In the genomic region with DNA sequence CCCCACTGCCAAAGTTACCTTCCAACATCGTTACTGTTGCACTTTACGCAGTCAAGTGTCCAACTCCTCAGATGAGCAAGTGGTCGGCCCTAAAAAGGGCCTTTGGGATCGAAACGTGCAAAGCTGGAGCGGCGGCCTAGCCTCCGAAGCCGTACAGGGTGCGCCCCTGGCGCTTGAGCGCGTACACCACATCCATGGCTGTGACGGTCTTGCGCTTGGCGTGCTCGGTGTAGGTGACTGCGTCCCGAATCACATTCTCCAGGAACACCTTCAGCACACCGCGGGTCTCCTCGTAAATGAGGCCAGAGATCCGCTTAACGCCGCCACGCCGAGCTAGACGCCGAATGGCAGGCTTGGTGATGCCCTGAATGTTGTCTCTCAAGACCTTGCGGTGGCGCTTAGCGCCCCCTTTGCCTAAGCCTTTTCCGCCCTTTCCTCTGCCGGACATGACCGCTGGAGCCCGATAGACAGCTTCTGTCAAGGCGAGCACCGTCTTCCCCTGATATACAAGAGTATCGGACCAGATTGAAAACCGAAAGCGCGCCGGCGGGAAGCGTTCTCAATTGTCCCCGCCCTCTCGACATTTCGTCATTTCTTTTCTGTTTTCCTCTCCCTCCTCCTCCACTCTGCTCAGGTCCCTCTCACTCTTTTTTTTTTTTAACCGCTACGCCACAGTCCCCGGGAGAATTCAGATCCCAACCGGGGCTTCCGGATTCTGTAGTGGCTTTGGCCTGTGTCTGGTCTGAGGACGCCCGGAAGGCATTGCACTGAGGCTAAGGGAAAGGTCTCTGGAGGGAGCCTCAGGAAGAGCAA, we compare ENCODE assay signal across 9 cellular contexts. TPM values are rescaled to one million over a fixed set of nuclear protein-coding genes. Genes with fewer than 3 reads are reported as not detected.
DNase-seq lines count a peak whose midpoint lies in the region; ATAC-seq and TF ChIP-seq lines count a peak whose summit lies in the region.
"Not testable (repeated sequence)": the region's sequence is repeated elsewhere in the genome, so short reads cannot be mapped to it uniquely, and the experiment has no call there.
"Had no signal": no experiment of that assay in that cellular context is flagged by ENCODE, and none has a peak within 500 bp of the region (broad histone marks: within the 10 kb centered on the region; RNA-seq: fewer than 3 reads in every experiment).

No MANE protein-coding gene starts in this region.

- not testable (repeated sequence) for H3K27me3 Mint-ChIP-seq in GM23338 (ENCODE audit: insufficient read depth, low read depth, poor library complexity); activated T-cell treated with anti-CD3 and anti-CD28 coated beads, Interleukin-2, amount 50 U/mL, for 72 hours (ENCODE audit: low read depth)

- H3K9me2 ChIP-seq in GM23338 (ENCODE audit: insufficient read depth), result not testable (repeated sequence)

- H3K4me1 ChIP-seq in GM23338 (ENCODE audit: insufficient read depth); thoracic aorta (ENCODE audit: control insufficient read depth in 1 of 2, low read depth in 2 of 2): not testable (repeated sequence)

- not testable (repeated sequence) for H3K79me2 ChIP-seq in GM23338 (replicated peaks; ENCODE audit: insufficient read depth)

- not testable (repeated sequence) for H3K27me3 ChIP-seq in GM23338 (ENCODE audit: insufficient read depth); thoracic aorta (replicated peaks; ENCODE audit: insufficient read depth)

- H3K36me3 ChIP-seq in GM23338 (ENCODE audit: insufficient read depth); thoracic aorta: not testable (repeated sequence)

- H2AFZ ChIP-seq in GM23338, result not testable (repeated sequence)

- not testable (repeated sequence) for H3K4me2 ChIP-seq in GM23338

- DNase-seq in GM23338 (ENCODE audit: low spot score); activated T-cell treated with anti-CD3 and anti-CD28 coated beads, Interleukin-2, amount 50 U/mL, for 72 hours; left lobe of liver (ENCODE audit: low spot score); thoracic aorta (ENCODE audit: low spot score): not testable (repeated sequence)

- not testable (repeated sequence) for H3K4me3 ChIP-seq in GM23338, thoracic aorta

- not testable (repeated sequence) for H3K4me1 Mint-ChIP-seq in GM23338; activated T-cell treated with anti-CD3 and anti-CD28 coated beads, Interleukin-2, amount 50 U/mL, for 72 hours (ENCODE audit: low read depth)

- H3F3A ChIP-seq in GM23338 (replicated peaks; ENCODE audit: low read depth), result not testable (repeated sequence)

- H3K27ac Mint-ChIP-seq in GM23338; activated T-cell treated with anti-CD3 and anti-CD28 coated beads, Interleukin-2, amount 50 U/mL, for 72 hours: not testable (repeated sequence)

- not testable (repeated sequence) for H4K20me1 ChIP-seq in GM23338 (replicated peaks; ENCODE audit: insufficient read depth)

- not testable (repeated sequence) for H3K36me3 Mint-ChIP-seq in GM23338 (ENCODE audit: low read depth); activated T-cell treated with anti-CD3 and anti-CD28 coated beads, Interleukin-2, amount 50 U/mL, for 72 hours (ENCODE audit: insufficient read depth in 2 of 2)

- not testable (repeated sequence) for TF ChIP-seq CTCF in GM23338 (conservative IDR thresholded peaks at IDR 0.05; ENCODE audit: low read depth in 2 of 2); thoracic aorta (IDR thresholded peaks at IDR 0.05)

- ATAC-seq in GM18511 (IDR thresholded peaks at IDR 0.05; ENCODE audit: unreplicated experiment) (peak; percentile 74), GM19438 (IDR thresholded peaks at IDR 0.05; ENCODE audit: low read depth, unreplicated experiment) (peak; percentile 59), GM23338 (peak; percentile 75), HG03045 (IDR thresholded peaks at IDR 0.05; ENCODE audit: unreplicated experiment) (peak; percentile 73), HG03520 (IDR thresholded peaks at IDR 0.05; ENCODE audit: unreplicated experiment) (peak; percentile 62), left lobe of liver (peak; percentile 83), thoracic aorta (ENCODE audit: insufficient number of reproducible peaks, low FRiP score, low read depth) (peak; percentile 97)
- peak; percentile 77 to 79 for ATAC-seq in activated T-cell treated with anti-CD3 and anti-CD28 coated beads, Interleukin-2, amount 50 U/mL, for 72 hours (replicated peaks in 1 of 2)

- not testable (repeated sequence) for H3K4me3 Mint-ChIP-seq in GM23338; activated T-cell treated with anti-CD3 and anti-CD28 coated beads, Interleukin-2, amount 50 U/mL, for 72 hours

- not testable (repeated sequence) for H3K9me3 ChIP-seq in thoracic aorta

- not testable (repeated sequence) for H3K9me3 Mint-ChIP-seq in GM23338; activated T-cell treated with anti-CD3 and anti-CD28 coated beads, Interleukin-2, amount 50 U/mL, for 72 hours

- H3K27ac ChIP-seq in GM23338 (ENCODE audit: low read depth); thoracic aorta: not testable (repeated sequence)

RNA-seq across cellular contexts. Expression of gene BOLA1, which starts 38.5 kb away (rescaled TPM):
- total RNA-seq in GM23338 (2014; rRNA removed; shearing (Covaris generic)), result 13.4 and 18.4 TPM in 2 replicates
- polyA plus RNA-seq in GM23338 (2016; fragmentation: Nextera tagmentation; extraction: Ambion mirVana), result 23.1 and 26.2 TPM in 2 replicates
- total RNA-seq in activated T-cell treated with anti-CD3 and anti-CD28 coated beads, Interleukin-2, amount 50 U/mL, for 72 hours, result 10 to 100 TPM; 26.9 to 29.4 TPM
- 13.8 TPM for total RNA-seq in left lobe of liver
- 10 to 100 TPM; 25.7 to 46.0 TPM for total RNA-seq in thoracic aorta

RNA-seq across cellular contexts. Expression of gene SV2A, which starts 56.8 kb away (rescaled TPM):
- 41.7 and 42.5 TPM in 2 replicates for total RNA-seq in GM23338 (2014; rRNA removed; shearing (Covaris generic))
- 17.3 and 17.8 TPM in 2 replicates for polyA plus RNA-seq in GM23338 (2016; fragmentation: Nextera tagmentation; extraction: Ambion mirVana)
- 10 to 100 TPM; 13.0 to 14.8 TPM for total RNA-seq in activated T-cell treated with anti-CD3 and anti-CD28 coated beads, Interleukin-2, amount 50 U/mL, for 72 hours
- 0.45 TPM for total RNA-seq in left lobe of liver
- total RNA-seq in thoracic aorta, result 10 to 100 TPM; 22.7 to 24.3 TPM
- total RNA-seq: HT-29 had no signal
